In the genomic region with DNA sequence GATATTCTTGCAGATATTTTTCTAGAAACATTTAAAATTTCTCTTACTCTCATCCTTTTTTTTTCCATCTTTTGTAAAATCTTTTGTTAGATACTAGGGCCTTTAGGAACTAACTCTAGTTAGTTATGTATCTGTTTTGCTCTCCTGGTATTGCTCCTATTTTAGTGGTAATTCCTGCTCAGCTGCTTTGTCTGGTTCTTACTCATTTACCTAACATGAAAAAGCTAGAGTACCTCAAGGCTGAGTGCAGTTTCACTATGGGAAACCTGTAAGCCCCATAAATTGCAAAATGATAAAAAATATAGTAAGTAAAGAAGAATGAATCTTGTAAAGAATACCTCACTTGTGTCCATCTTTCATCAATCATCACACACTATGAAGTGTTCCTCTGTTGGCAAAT, we compare ENCODE assay signal across 36 cellular contexts.
"Had no signal": no experiment of that assay in that cellular context is flagged by ENCODE, and none has a peak within 500 bp of the region (broad histone marks: within the 10 kb centered on the region; RNA-seq: fewer than 3 reads in every experiment).

No MANE protein-coding gene starts in this region.

- H3K4me1 Mint-ChIP-seq: activated CD4-positive, alpha-beta T cell treated with anti-CD3 and anti-CD28 coated beads for 36 hours; activated CD4-positive, alpha-beta T cell treated with anti-CD3 and anti-CD28 coated beads, Interleukin-2, amount 10 ng/mL, durations not matched to agents 24 days and 14 days; activated naive CD8-positive, alpha-beta T cell treated with anti-CD3 and anti-CD28 coated beads for 36 hours; activated T-helper 17 cell treated with anti-CD3 and anti-CD28 coated beads, Interleukin-2, amount 50 U/mL, for 72 hours had no signal

- H3K36me3 ChIP-seq: adrenal gland, brain microvascular endothelial cell had no signal

- DNase-seq: activated CD4-positive, alpha-beta memory T cell treated with anti-CD3 and anti-CD28 coated beads for 36 hours; activated CD4-positive, alpha-beta T cell treated with anti-CD3 and anti-CD28 coated beads for 1 hour; activated CD4-positive, alpha-beta T cell treated with anti-CD3 and anti-CD28 coated beads for 36 hours; activated CD4-positive, alpha-beta T cell treated with anti-CD3 and anti-CD28 coated beads, Interleukin-2, amount 10 ng/mL, durations not matched to agents 24 days and 14 days; activated CD4-positive, alpha-beta T cell treated with anti-CD3 and anti-CD28 coated beads, Interleukin-2, amount 50 U/mL, for 1 hour; activated CD4-positive, alpha-beta T cell treated with anti-CD3 and anti-CD28 coated beads, Interleukin-2, amount 50 U/mL, for 4 hours; activated CD4-positive, CD25-positive, alpha-beta regulatory T cell; activated CD8-positive, alpha-beta memory T cell treated with anti-CD3 and anti-CD28 coated beads, Interleukin-2, amount 50 U/mL, for 4 hours; activated CD8-positive, alpha-beta T cell treated with anti-CD3 and anti-CD28 coated beads for 36 hours; activated effector memory CD4-positive, alpha-beta T cell treated with anti-CD3 and anti-CD28 coated beads, Interleukin-2, amount 50 U/mL, for 16 hours; activated naive CD4-positive, alpha-beta T cell treated with anti-CD3 and anti-CD28 coated beads, Interleukin-2, amount 50 U/mL, for 16 hours; activated naive CD4-positive, alpha-beta T cell treated with Interleukin-2 at 50 U/mL for 16 hours; activated naive CD8-positive, alpha-beta T cell treated with anti-CD3 and anti-CD28 coated beads for 36 hours; activated T-cell treated with anti-CD3 and anti-CD28 coated beads for 4 hours; activated T-cell treated with anti-CD3 and anti-CD28 coated beads, Interleukin-2, amount 50 U/mL, for 1 hour; activated T-cell treated with anti-CD3 and anti-CD28 coated beads, Interleukin-2, amount 50 U/mL, for 4 hours; activated T-cell treated with anti-CD3 and anti-CD28 coated beads, Interleukin-2, amount 50 U/mL, for 72 hours; adrenal gland; amniotic stem cell; aorta; body of pancreas; brain microvascular endothelial cell; central memory CD4-positive, alpha-beta T cell; SW 1271; T-helper 1 cell; T-helper 2 cell; T-helper 9 cell had no signal

- H3K27ac ChIP-seq: adrenal gland, body of pancreas, brain microvascular endothelial cell, breast epithelium, VCaP had no signal

- H3K27ac Mint-ChIP-seq: activated CD4-positive, alpha-beta memory T cell treated with anti-CD3 and anti-CD28 coated beads for 36 hours; activated CD4-positive, alpha-beta T cell treated with anti-CD3 and anti-CD28 coated beads for 36 hours; activated CD4-positive, alpha-beta T cell treated with anti-CD3 and anti-CD28 coated beads, Interleukin-2, amount 10 ng/mL, durations not matched to agents 24 days and 14 days; activated CD8-positive, alpha-beta T cell treated with anti-CD3 and anti-CD28 coated beads for 36 hours; activated naive CD4-positive, alpha-beta T cell treated with anti-CD3 and anti-CD28 coated beads, Interleukin-2, amount 50 U/mL, for 72 hours; activated naive CD8-positive, alpha-beta T cell treated with anti-CD3 and anti-CD28 coated beads for 36 hours; activated T-cell treated with anti-CD3 and anti-CD28 coated beads, Interleukin-2, amount 50 U/mL, for 72 hours; activated T-helper 1 cell treated with anti-CD3 and anti-CD28 coated beads, Interleukin-12 subunit alpha, Interleukin-12 subunit beta, Interleukin-2, Interleukin-4 antibody, amounts not matched to agents 30 ng/mL and 10 ng/mL and 1 ng/mL, durations not matched to agents 14 hours and 24 hours and 36 hours; activated T-helper 17 cell treated with anti-CD3 and anti-CD28 coated beads, Interleukin-2, amount 50 U/mL, for 72 hours; T-helper 1 cell treated with Interleukin-12 subunit alpha and Interleukin-12 subunit beta and Interleukin-4 antibody, amounts not matched to agents 30 μg/mL and 1 μg/mL, for 36 hours; T-helper 2 cell treated with Interferon-gamma antibody and Interleukin-4, amounts not matched to agents 5 μg/mL and 100 μg/mL, for 36 hours; WTC11 had no signal

- H3K27me3 ChIP-seq: adrenal gland, body of pancreas, brain microvascular endothelial cell, breast epithelium had no signal

- H3K36me3 Mint-ChIP-seq: activated CD4-positive, alpha-beta memory T cell treated with anti-CD3 and anti-CD28 coated beads for 36 hours; activated naive CD4-positive, alpha-beta T cell treated with anti-CD3 and anti-CD28 coated beads, Interleukin-2, amount 50 U/mL, for 72 hours; activated naive CD8-positive, alpha-beta T cell treated with anti-CD3 and anti-CD28 coated beads for 36 hours; WTC11 had no signal

- ATAC-seq: activated CD4-positive, alpha-beta T cell treated with anti-CD3 and anti-CD28 coated beads for 36 hours; activated CD4-positive, CD25-positive, alpha-beta regulatory T cell treated with anti-CD3 and anti-CD28 coated beads, Interleukin-2, amount 50 U/mL, for 24 hours; activated CD8-positive, alpha-beta T cell treated with anti-CD3 and anti-CD28 coated beads for 36 hours; activated naive CD4-positive, alpha-beta T cell treated with anti-CD3 and anti-CD28 coated beads, Interleukin-2, amount 50 U/mL, for 72 hours; activated T-cell treated with anti-CD3 and anti-CD28 coated beads, Interleukin-2, amount 50 U/mL, for 4 hours; activated T-cell treated with anti-CD3 and anti-CD28 coated beads, Interleukin-2, amount 50 U/mL, for 72 hours; activated T-helper 17 cell treated with anti-CD3 and anti-CD28 coated beads, Interleukin-2, amount 50 U/mL, for 72 hours; body of pancreas; WTC11 had no signal

- H3K9me3 Mint-ChIP-seq: activated CD4-positive, alpha-beta memory T cell treated with anti-CD3 and anti-CD28 coated beads for 36 hours; activated CD4-positive, alpha-beta T cell treated with anti-CD3 and anti-CD28 coated beads, Interleukin-2, amount 10 ng/mL, durations not matched to agents 24 days and 14 days; activated CD8-positive, alpha-beta T cell treated with anti-CD3 and anti-CD28 coated beads for 36 hours; activated naive CD8-positive, alpha-beta T cell treated with anti-CD3 and anti-CD28 coated beads for 36 hours; activated T-helper 1 cell treated with anti-CD3 and anti-CD28 coated beads, Interleukin-12 subunit alpha, Interleukin-12 subunit beta, Interleukin-2, Interleukin-4 antibody, amounts not matched to agents 30 ng/mL and 10 ng/mL and 1 ng/mL, durations not matched to agents 14 hours and 24 hours and 36 hours; WTC11 had no signal

- H3K4me3 Mint-ChIP-seq: activated CD4-positive, alpha-beta memory T cell treated with anti-CD3 and anti-CD28 coated beads for 36 hours; activated CD4-positive, alpha-beta T cell treated with anti-CD3 and anti-CD28 coated beads for 36 hours; activated CD4-positive, alpha-beta T cell treated with anti-CD3 and anti-CD28 coated beads, Interleukin-2, amount 10 ng/mL, durations not matched to agents 24 days and 14 days; activated CD8-positive, alpha-beta T cell treated with anti-CD3 and anti-CD28 coated beads for 36 hours; activated naive CD8-positive, alpha-beta T cell treated with anti-CD3 and anti-CD28 coated beads for 36 hours; activated T-cell treated with anti-CD3 and anti-CD28 coated beads, Interleukin-2, amount 50 U/mL, for 4 hours; activated T-cell treated with anti-CD3 and anti-CD28 coated beads, Interleukin-2, amount 50 U/mL, for 72 hours; activated T-helper 1 cell treated with anti-CD3 and anti-CD28 coated beads, Interleukin-12 subunit alpha, Interleukin-12 subunit beta, Interleukin-2, Interleukin-4 antibody, amounts not matched to agents 30 ng/mL and 10 ng/mL and 1 ng/mL, durations not matched to agents 14 hours and 24 hours and 36 hours; activated T-helper 17 cell treated with anti-CD3 and anti-CD28 coated beads, Interleukin-2, amount 50 U/mL, for 72 hours; T-helper 1 cell treated with Interleukin-12 subunit alpha and Interleukin-12 subunit beta and Interleukin-4 antibody, amounts not matched to agents 30 μg/mL and 1 μg/mL, for 36 hours; T-helper 2 cell treated with Interferon-gamma antibody and Interleukin-4, amounts not matched to agents 5 μg/mL and 100 μg/mL, for 36 hours; WTC11 had no signal

- H3K4me1 ChIP-seq: adrenal gland, body of pancreas, breast epithelium had no signal

- H3K9me3 ChIP-seq: adrenal gland, body of pancreas, breast epithelium had no signal

- H3K4me3 ChIP-seq: adrenal gland, body of pancreas, breast epithelium had no signal

- H3K27me3 Mint-ChIP-seq: activated CD4-positive, alpha-beta memory T cell treated with anti-CD3 and anti-CD28 coated beads for 36 hours; activated CD4-positive, alpha-beta T cell treated with anti-CD3 and anti-CD28 coated beads for 36 hours; activated CD4-positive, alpha-beta T cell treated with anti-CD3 and anti-CD28 coated beads, Interleukin-2, amount 10 ng/mL, durations not matched to agents 24 days and 14 days; activated CD8-positive, alpha-beta T cell treated with anti-CD3 and anti-CD28 coated beads for 36 hours; activated naive CD8-positive, alpha-beta T cell treated with anti-CD3 and anti-CD28 coated beads for 36 hours; activated T-helper 17 cell treated with anti-CD3 and anti-CD28 coated beads, Interleukin-2, amount 50 U/mL, for 72 hours had no signal
